In genomic region chr13:34104853-34105252, GRCh38 we compare ENCODE assay signal across 11 cellular contexts.
"Had no signal": no experiment of that assay in that cellular context is flagged by ENCODE, and none has a peak within 500 bp of the region (broad histone marks: within the 10 kb centered on the region; RNA-seq: fewer than 3 reads in every experiment).

No MANE protein-coding gene starts in this region.

- FAIRE-seq: H1, H54 had no signal

- DNase-seq: GM23248, GOT3, H7, H9, HCEC 1CT, HFFc6 had no signal

- H3K9ac ChIP-seq: GM23248 had no signal

- H3K27ac Mint-ChIP-seq: GM23338, H9, HFFc6 had no signal

- ATAC-seq: GM23338, HCT116 had no signal

- H3K4me3 ChIP-seq: GM23248, GM23338, HAP-1 had no signal

- H3K4me3 Mint-ChIP-seq: GM23338, H9, HFFc6 had no signal

- H3K4me1 Mint-ChIP-seq: GM23338, H9 had no signal

- H3K4me2 ChIP-seq: GM23338 had no signal

- H3K9me3 Mint-ChIP-seq: HFFc6 had no signal

- H3K9me3 ChIP-seq: HAP-1 had no signal

- H3K27ac ChIP-seq: GM23248 had no signal

- H2AFZ ChIP-seq: GM23248, GM23338 had no signal

- H3K36me3 ChIP-seq: HAP-1 had no signal

- H3K4me1 ChIP-seq: HAP-1 had no signal
